ENCODE assay signal across 1 cellular context in genomic region chr4:635851-636627, GRCh38.
TF ChIP-seq lines count a peak whose summit lies in the region.

No MANE protein-coding gene starts in this region.

TF ChIP-seq in K562, 482 proteins besides CTCF, POLR2A, EP300 and RAD21:
- TF ChIP-seq RAD51 (IDR thresholded peaks at IDR 0.05; ENCODE audit: borderline replicate concordance, low read depth) (no peak), CC2D1A (IDR thresholded peaks at IDR 0.05) (no peak), DNMT1 (IDR thresholded peaks at IDR 0.05) (no peak), E4F1 (CRISPR knock-in tag; IDR thresholded peaks at IDR 0.05; ENCODE audit: borderline replicate concordance) (no peak), SMARCC2 (IDR thresholded peaks at IDR 0.05; ENCODE audit: low read depth) (no peak), PTTG1 (tag; IDR thresholded peaks at IDR 0.05; ENCODE audit: low read depth) (no peak), CBX8 (IDR thresholded peaks at IDR 0.05; ENCODE audit: borderline replicate concordance, extremely low read depth, low read depth, low read length, poor library complexity, severe bottlenecking) (no peak), ZBTB5 (IDR thresholded peaks at IDR 0.05) (no peak), KDM4B (IDR thresholded peaks at IDR 0.05; ENCODE audit: borderline replicate concordance in 2 of 2, low read depth in 1 of 2) (no peak), MYNN (IDR thresholded peaks at IDR 0.05) (no peak), MYNN (CRISPR knock-in tag; IDR thresholded peaks at IDR 0.05) (no peak), ZNF407 (IDR thresholded peaks at IDR 0.05; ENCODE audit: low read depth) (no peak), RUNX1 (IDR thresholded peaks at IDR 0.05; ENCODE audit: low read depth) (no peak), POLR2B (IDR thresholded peaks at IDR 0.05; ENCODE audit: low read depth, partially characterized antibody) (no peak), RBM34 (IDR thresholded peaks at IDR 0.05; ENCODE audit: borderline replicate concordance, insufficient read depth, low read length) (no peak), HMG20A (CRISPR knock-in tag; conservative IDR thresholded peaks at IDR 0.05) (no peak), STAG1 (CRISPR knock-in tag; IDR thresholded peaks at IDR 0.05; ENCODE audit: borderline replicate concordance) (no peak), BACH1 (tag; IDR thresholded peaks at IDR 0.05) (no peak), ZNF512 (tag; IDR thresholded peaks at IDR 0.05) (no peak), PURB (CRISPR knock-in tag; IDR thresholded peaks at IDR 0.05; ENCODE audit: low read depth) (no peak)
TF ChIP-seq in K562: peak in this region for 0.
